8 cellular contexts compared by ENCODE assay signal in the genomic region with DNA sequence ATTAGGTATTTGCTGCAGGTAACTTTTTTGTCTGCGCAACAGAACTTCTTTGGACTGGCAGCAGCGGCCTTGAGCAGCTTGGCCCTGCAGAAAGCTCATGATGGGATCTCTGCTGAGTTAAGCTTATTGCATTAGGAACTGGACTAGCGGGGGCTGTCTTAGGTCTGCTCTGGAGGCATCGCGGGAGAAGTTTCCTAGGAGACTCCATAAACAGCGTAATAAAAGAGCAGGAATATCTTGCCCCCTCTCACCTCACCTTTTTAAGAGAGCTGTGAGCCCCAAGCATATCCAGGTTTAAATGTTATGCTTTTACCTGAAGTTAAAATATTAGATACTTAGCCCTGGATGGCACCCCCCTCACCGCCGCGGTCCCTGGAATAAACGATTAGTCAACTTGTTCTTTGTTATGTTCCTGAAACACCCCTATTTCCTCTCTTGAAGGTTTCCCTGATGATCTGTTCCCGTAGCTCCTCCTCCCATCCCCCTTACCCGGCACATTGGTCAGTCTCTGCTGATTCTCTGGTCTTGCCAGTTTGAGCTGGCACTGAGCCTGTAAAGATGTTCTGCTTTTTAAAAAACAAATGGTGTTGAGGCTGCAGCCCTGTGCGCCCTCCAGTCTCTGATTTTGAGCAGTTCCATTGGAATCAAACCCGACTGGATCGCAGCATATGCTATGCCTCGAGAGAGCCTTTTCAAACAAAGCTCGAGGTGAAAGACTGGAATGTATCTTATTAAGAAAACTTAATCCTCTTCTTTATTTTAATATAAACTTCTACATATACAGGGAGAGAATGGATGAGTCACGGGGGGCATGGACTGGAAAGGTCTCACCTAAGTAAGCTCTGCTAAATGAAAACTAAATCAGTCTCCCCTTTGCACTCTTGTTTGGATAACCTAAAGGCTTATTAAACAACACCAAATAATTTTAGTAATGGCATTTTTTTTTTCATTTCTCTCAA. TPM values are rescaled to one million over a fixed set of nuclear protein-coding genes. Genes with fewer than 3 reads are reported as not detected.
DNase-seq lines count a peak whose midpoint lies in the region; ATAC-seq and TF ChIP-seq lines count a peak whose summit lies in the region.

No MANE protein-coding gene starts in this region.

- H3K9ac ChIP-seq in BLaER1: peak overlapping the region; percentile 97

- intact Hi-C loops in dorsolateral prefrontal cortex (cut with DNase I) (loop anchor here in 1 of 2 donors (5.0 kb wide), 1 partner anchor 737 kb away; no protein-coding TSS in a partner anchor), testis (cut with DNase I; ENCODE audit: low total_unique reads) (no loop called here)

- peaks cover 66% of the 10 kb centered on the region for H4K20me1 ChIP-seq in BLaER1

- CTCF ChIA-PET in HEK293 (lab: Yijun Ruan, JAX): interaction anchor here (0.6 to 2.5 kb wide), 8 partner anchors 9 to 52 kb away, joined by 3 to 16 read pairs (median 4); no protein-coding TSS in a partner anchor

- no peaks in the 10 kb centered on the region for H3K27me3 ChIP-seq in BLaER1
- H3K27me3 ChIP-seq in RWPE2 (ENCODE audit: insufficient read depth, poor library complexity, severe bottlenecking): no peaks in the 10 kb centered on the region
- H3K27me3 ChIP-seq in dorsolateral prefrontal cortex: no peaks in the 10 kb centered on the region
- no peaks in the 10 kb centered on the region for H3K27me3 ChIP-seq in testis

- TF ChIP-seq CTCF in HEK293 (tag by site-specific recombination; IDR thresholded peaks at IDR 0.05) (no peak), RWPE2 (IDR thresholded peaks at IDR 0.05; ENCODE audit: poor library complexity, severe bottlenecking) (no peak), dorsolateral prefrontal cortex (IDR thresholded peaks at IDR 0.05 in 54 of 56, conservative IDR thresholded peaks at IDR 0.05 in 2 of 56; ENCODE audit: low read depth in 1 of 56, partially characterized antibody in 56 of 56) (no peak), testis (IDR thresholded peaks at IDR 0.05) (peak in 1 of 3 experiments; percentile 5)

- TF ChIP-seq POLR2A in testis (IDR thresholded peaks at IDR 0.05): no peak

- H3K36me3 ChIP-seq in BLaER1: peaks cover 19% of the 10 kb centered on the region
- peaks cover 0 to 20% of the 10 kb centered on the region in 2 experiments; a peak in 2 of 3 replicates for H3K36me3 ChIP-seq in HEK293 (ENCODE audit: control insufficient read depth in 2 of 2, insufficient read depth in 1 of 2, low read length in 2 of 2)
- H3K36me3 ChIP-seq in RWPE2 (ENCODE audit: low read depth): peaks cover 34% of the 10 kb centered on the region
- H3K36me3 ChIP-seq in testis (ENCODE audit: low read depth, missing control alignments): no peaks in the 10 kb centered on the region

- peak overlapping the region; percentile 97 for H3K4me2 ChIP-seq in BLaER1

- POLR2A ChIA-PET in HEK293 (lab: Yijun Ruan, JAX): interaction anchor here (0.6 to 1.4 kb wide), 7 partner anchors 8 to 31 kb away, joined by 3 to 7 read pairs (median 4); no protein-coding TSS in a partner anchor

- H3K9me3 ChIP-seq in BLaER1 (no peaks in the 10 kb centered on the region), HEK293 (ENCODE audit: control insufficient read depth, insufficient read depth, low read depth, low read length) (no peaks in the 10 kb centered on the region), RWPE2 (ENCODE audit: severe bottlenecking) (no peaks in the 10 kb centered on the region), testis (no peaks in the 10 kb centered on the region)

- H3K4me3 ChIP-seq in BLaER1 (peak overlapping the region; percentile 95), HEK293 (ENCODE audit: low read depth, low read length) (peak overlapping the region; percentile 74), RWPE2 (ENCODE audit: severe bottlenecking) (peak overlapping the region; percentile 92), dorsolateral prefrontal cortex (peak overlapping the region; percentile 63 to 96 (median 82)), testis (peak overlapping the region; percentile 60 to 76)

- peak; percentile 65 for ATAC-seq in RWPE2 (ENCODE audit: low read depth)
- no peak for ATAC-seq in GM18868 (IDR thresholded peaks at IDR 0.05; ENCODE audit: unreplicated experiment)

- peak; percentile 85 for DNase-seq in RWPE2 (ENCODE audit: low spot score)
- peak in 5 of 10 donors; percentile 27 to 71 (median 65) for DNase-seq in dorsolateral prefrontal cortex
- DNase-seq in lung microvascular endothelial cell (ENCODE audit: low read depth in 2 of 2): peak; percentile 77 to 92
- peak; percentile 77 for DNase-seq in testis
- no peak for DNase-seq in DMS114 treated with DMSO at 0.1 percent for 48 hours (lab: John Stamatoyannopoulos, UW; ENCODE audit: unreplicated experiment)

- peaks cover 69% of the 10 kb centered on the region for H3K4me1 ChIP-seq in BLaER1
- peaks cover 16% of the 10 kb centered on the region for H3K4me1 ChIP-seq in HEK293 (ENCODE audit: control insufficient read depth, insufficient read depth, low read length)
- H3K4me1 ChIP-seq in RWPE2 (ENCODE audit: insufficient read depth, poor library complexity, severe bottlenecking): peaks cover 19% of the 10 kb centered on the region
- peaks cover 39% of the 10 kb centered on the region for H3K4me1 ChIP-seq in testis

- H3K27ac ChIP-seq in BLaER1 (peak overlapping the region; percentile 98), HEK293 (ENCODE audit: extremely low read depth, low read depth, low read length) (no peak overlapping the region), RWPE2 (ENCODE audit: poor library complexity, severe bottlenecking) (peak overlapping the region; percentile 93), dorsolateral prefrontal cortex (peak overlapping the region in 55 of 59 donors; percentile 3 to 86 (median 65)), testis (peak overlapping the region; percentile 21 to 85)

- 10 to 15% methylated on average over 18 of the region's 18 CpGs for WGBS in testis, 2 donors

TF ChIP-seq in HEK293, 187 proteins besides CTCF, POLR2A, EP300 and RAD21 (continues in another document):
- no peak for TF ChIP-seq ZSCAN23 (tag by site-specific recombination; IDR thresholded peaks at IDR 0.05)
- TF ChIP-seq, protein P1, sequence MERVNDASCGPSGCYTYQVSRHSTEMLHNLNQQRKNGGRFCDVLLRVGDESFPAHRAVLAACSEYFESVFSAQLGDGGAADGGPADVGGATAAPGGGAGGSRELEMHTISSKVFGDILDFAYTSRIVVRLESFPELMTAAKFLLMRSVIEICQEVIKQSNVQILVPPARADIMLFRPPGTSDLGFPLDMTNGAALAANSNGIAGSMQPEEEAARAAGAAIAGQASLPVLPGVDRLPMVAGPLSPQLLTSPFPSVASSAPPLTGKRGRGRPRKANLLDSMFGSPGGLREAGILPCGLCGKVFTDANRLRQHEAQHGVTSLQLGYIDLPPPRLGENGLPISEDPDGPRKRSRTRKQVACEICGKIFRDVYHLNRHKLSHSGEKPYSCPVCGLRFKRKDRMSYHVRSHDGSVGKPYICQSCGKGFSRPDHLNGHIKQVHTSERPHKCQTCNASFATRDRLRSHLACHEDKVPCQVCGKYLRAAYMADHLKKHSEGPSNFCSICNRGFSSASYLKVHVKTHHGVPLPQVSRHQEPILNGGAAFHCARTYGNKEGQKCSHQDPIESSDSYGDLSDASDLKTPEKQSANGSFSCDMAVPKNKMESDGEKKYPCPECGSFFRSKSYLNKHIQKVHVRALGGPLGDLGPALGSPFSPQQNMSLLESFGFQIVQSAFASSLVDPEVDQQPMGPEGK (tag by site-specific recombination; IDR thresholded peaks at IDR 0.05): 0 out of 2 replicates have a peak, but pooled peaks have one; percentile 33
- TF ChIP-seq ZBTB8A (tag by site-specific recombination; IDR thresholded peaks at IDR 0.05): 0 out of 2 replicates have a peak, but pooled peaks have one; percentile 12
- TF ChIP-seq ZNF843 (tag by site-specific recombination; IDR thresholded peaks at IDR 0.05): no peak
- TF ChIP-seq, protein P2, sequence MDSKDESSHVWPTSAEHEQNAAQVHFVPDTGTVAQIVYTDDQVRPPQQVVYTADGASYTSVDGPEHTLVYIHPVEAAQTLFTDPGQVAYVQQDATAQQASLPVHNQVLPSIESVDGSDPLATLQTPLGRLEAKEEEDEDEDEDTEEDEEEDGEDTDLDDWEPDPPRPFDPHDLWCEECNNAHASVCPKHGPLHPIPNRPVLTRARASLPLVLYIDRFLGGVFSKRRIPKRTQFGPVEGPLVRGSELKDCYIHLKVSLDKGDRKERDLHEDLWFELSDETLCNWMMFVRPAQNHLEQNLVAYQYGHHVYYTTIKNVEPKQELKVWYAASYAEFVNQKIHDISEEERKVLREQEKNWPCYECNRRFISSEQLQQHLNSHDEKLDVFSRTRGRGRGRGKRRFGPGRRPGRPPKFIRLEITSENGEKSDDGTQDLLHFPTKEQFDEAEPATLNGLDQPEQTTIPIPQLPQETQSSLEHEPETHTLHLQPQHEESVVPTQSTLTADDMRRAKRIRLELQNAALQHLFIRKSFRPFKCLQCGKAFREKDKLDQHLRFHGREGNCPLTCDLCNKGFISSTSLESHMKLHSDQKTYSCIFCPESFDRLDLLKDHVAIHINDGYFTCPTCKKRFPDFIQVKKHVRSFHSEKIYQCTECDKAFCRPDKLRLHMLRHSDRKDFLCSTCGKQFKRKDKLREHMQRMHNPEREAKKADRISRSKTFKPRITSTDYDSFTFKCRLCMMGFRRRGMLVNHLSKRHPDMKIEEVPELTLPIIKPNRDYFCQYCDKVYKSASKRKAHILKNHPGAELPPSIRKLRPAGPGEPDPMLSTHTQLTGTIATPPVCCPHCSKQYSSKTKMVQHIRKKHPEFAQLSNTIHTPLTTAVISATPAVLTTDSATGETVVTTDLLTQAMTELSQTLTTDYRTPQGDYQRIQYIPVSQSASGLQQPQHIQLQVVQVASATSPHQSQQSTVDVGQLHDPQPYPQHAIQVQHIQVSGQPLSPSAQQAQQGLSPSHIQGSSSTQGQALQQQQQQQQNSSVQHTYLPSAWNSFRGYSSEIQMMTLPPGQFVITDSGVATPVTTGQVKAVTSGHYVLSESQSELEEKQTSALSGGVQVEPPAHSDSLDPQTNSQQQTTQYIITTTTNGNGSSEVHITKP (tag by site-specific recombination; IDR thresholded peaks at IDR 0.05): peak; percentile 98

RNA-seq across cellular contexts. Expression of a gene that starts 1.9 kb away (rescaled TPM):
- total RNA-seq in dorsolateral prefrontal cortex (10 to 100 TPM; 22.2 to 78.4 (median 49.7) TPM), lung microvascular endothelial cell (15.7 and 20.0 TPM in 2 replicates), testis (10 to 100 TPM; 61.2 to 67.9 TPM)
- 39.9 TPM for polyA plus RNA-seq in testis (ENCODE audit: insufficient read depth, low read depth, low replicate concordance)

RNA-seq across cellular contexts. Expression of a gene that starts 58.7 kb away (rescaled TPM):
- 10 to 100 TPM; 25.2 to 50.3 (median 39.4) TPM for total RNA-seq in dorsolateral prefrontal cortex
- total RNA-seq in lung microvascular endothelial cell: 5.4 and 6.3 TPM in 2 replicates
- 10 to 100 TPM; 10.2 to 11.1 TPM for total RNA-seq in testis
- polyA plus RNA-seq in testis (ENCODE audit: insufficient read depth, low read depth, low replicate concordance): 5.9 TPM
